ENCODE assay signal across 11 cellular contexts in genomic region chr7:37806152-37806551, GRCh38. TPM values are rescaled to one million over a fixed set of nuclear protein-coding genes. Genes with fewer than 3 reads are reported as not detected.
"Had no signal": no experiment of that assay in that cellular context is flagged by ENCODE, and none has a peak within 500 bp of the region (broad histone marks: within the 10 kb centered on the region; RNA-seq: fewer than 3 reads in every experiment).

No MANE protein-coding gene starts in this region.

- H3K27ac Mint-ChIP-seq: HFFc6 had no signal

- H3K4me2 ChIP-seq: KMS-11 had no signal

- H2AFZ ChIP-seq: GM23248 had no signal

- DNase-seq: GM23248, GOT3, H7, HFFc6, KBM-7 had no signal

- H3K27ac ChIP-seq: GM23248, HL-60, KMS-11 had no signal

- ATAC-seq: HCT116, HepG2 had no signal

- H3K9ac ChIP-seq: GM23248, KMS-11 had no signal

- H3K9me3 ChIP-seq: HAP-1 had no signal

- H3K36me3 ChIP-seq: HAP-1 had no signal

- H3K4me1 ChIP-seq: HAP-1 had no signal

- H3K4me3 ChIP-seq: GM23248, HAP-1 had no signal

- H3K4me3 Mint-ChIP-seq: HFFc6, IgD-negative memory B cell had no signal

- H3K27me3 Mint-ChIP-seq: IgD-negative memory B cell had no signal

- FAIRE-seq: HepG2 had no signal

RNA-seq across cellular contexts. Expression of gene NME8, which starts 42.2 kb away (rescaled TPM):
- polyA plus RNA-seq: GM23248, HepG2, IgD-negative memory B cell had no signal
